In the genomic region with DNA sequence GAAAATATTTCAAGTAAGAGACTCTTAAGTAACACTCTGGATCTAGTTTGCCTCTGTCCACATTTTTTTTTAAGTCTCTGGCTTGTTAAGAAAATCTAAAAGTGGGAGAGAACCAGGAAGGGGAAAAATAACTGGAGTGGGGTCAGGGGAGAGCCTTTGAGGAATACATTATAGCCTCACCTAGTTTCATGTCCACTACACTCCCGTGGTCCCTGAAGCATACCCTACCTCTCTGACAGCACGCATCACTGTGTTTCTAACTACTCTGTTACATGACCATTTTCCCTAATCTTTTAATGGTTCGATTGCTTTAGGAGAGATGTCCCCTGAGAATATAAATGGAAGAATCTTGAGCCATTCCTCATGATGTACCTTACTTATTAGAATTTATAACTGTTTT, we compare ENCODE assay signal across 30 cellular contexts.
"Had no signal": no experiment of that assay in that cellular context is flagged by ENCODE, and none has a peak within 500 bp of the region (broad histone marks: within the 10 kb centered on the region; RNA-seq: fewer than 3 reads in every experiment).

No MANE protein-coding gene starts in this region.

- ATAC-seq: naive thymus-derived CD4-positive, alpha-beta T cell; natural killer cell treated with Interleukin-12 subunit alpha and Interleukin-12 subunit beta and Interleukin-15 and Interleukin-18, amount 100 ng/mL, for 72 hours; psoas muscle; right cardiac atrium; right lobe of liver; stimulated activated memory B cell treated with anti-CD40 and anti-IgM and Interleukin-4, amounts not matched to agents 10 μg/mL and 1 μg/mL and 100 μg/mL, for 72 hours; stimulated activated naive CD8-positive, alpha-beta T cell treated with anti-CD3 and anti-CD28 coated beads, Interleukin-15, amount 100 ng/mL, for 72 hours; stimulated activated naive CD8-positive, alpha-beta T cell treated with anti-CD3 and anti-CD28 coated beads, Interleukin-15, Interleukin-2, amounts not matched to agents 100 U/mL and 50 U/mL, for 24 hours; upper lobe of right lung had no signal

- H3K27me3 Mint-ChIP-seq: natural killer cell treated with Interleukin-12 subunit alpha and Interleukin-12 subunit beta and Interleukin-15 and Interleukin-18, amount 100 ng/mL, for 72 hours; progenitor cell of endocrine pancreas; stimulated activated memory B cell treated with anti-CD40 and anti-IgM and Interleukin-4, amounts not matched to agents 10 μg/mL and 1 μg/mL and 100 μg/mL, for 72 hours had no signal

- H3K27ac Mint-ChIP-seq: naive thymus-derived CD4-positive, alpha-beta T cell; natural killer cell treated with Interleukin-12 subunit alpha and Interleukin-12 subunit beta and Interleukin-15 and Interleukin-18, amount 100 ng/mL, for 72 hours; neural progenitor cell; progenitor cell of endocrine pancreas; stimulated activated memory B cell treated with anti-CD40 and anti-IgM and Interleukin-4, amounts not matched to agents 10 μg/mL and 1 μg/mL and 100 μg/mL, for 72 hours; stimulated activated naive CD8-positive, alpha-beta T cell treated with anti-CD3 and anti-CD28 coated beads, Interleukin-15, amount 100 ng/mL, for 72 hours had no signal

- H3K36me3 Mint-ChIP-seq: naive thymus-derived CD4-positive, alpha-beta T cell; natural killer cell treated with Interleukin-12 subunit alpha and Interleukin-12 subunit beta and Interleukin-15 and Interleukin-18, amount 100 ng/mL, for 72 hours; neural progenitor cell; stimulated activated memory B cell treated with anti-CD40 and anti-IgM and Interleukin-4, amounts not matched to agents 10 μg/mL and 1 μg/mL and 100 μg/mL, for 72 hours had no signal

- H3K27me3 ChIP-seq: neural progenitor cell, ovary, right lobe of liver, sigmoid colon, spleen, suprapubic skin, testis, tibial nerve, upper lobe of right lung, uterus had no signal

- H3K4me1 Mint-ChIP-seq: naive thymus-derived CD4-positive, alpha-beta T cell; neural progenitor cell; stimulated activated memory B cell treated with anti-CD40 and anti-IgM and Interleukin-4, amounts not matched to agents 10 μg/mL and 1 μg/mL and 100 μg/mL, for 72 hours; stimulated activated naive CD8-positive, alpha-beta T cell treated with anti-CD3 and anti-CD28 coated beads, Interleukin-15, amount 100 ng/mL, for 72 hours had no signal

- H3K9me3 ChIP-seq: psoas muscle, right lobe of liver, sigmoid colon, suprapubic skin, testis, upper lobe of right lung, uterus had no signal

- H3K4me3 ChIP-seq: neural progenitor cell, ovary, psoas muscle, right lobe of liver, sigmoid colon, spleen, suprapubic skin, testis, tibial nerve, upper lobe of right lung, uterus had no signal

- H3K4me3 Mint-ChIP-seq: naive thymus-derived CD4-positive, alpha-beta T cell; natural killer cell treated with Interleukin-12 subunit alpha and Interleukin-12 subunit beta and Interleukin-15 and Interleukin-18, amount 100 ng/mL, for 72 hours; neural progenitor cell; stimulated activated memory B cell treated with anti-CD40 and anti-IgM and Interleukin-4, amounts not matched to agents 10 μg/mL and 1 μg/mL and 100 μg/mL, for 72 hours; stimulated activated naive CD8-positive, alpha-beta T cell treated with anti-CD3 and anti-CD28 coated beads, Interleukin-15, amount 100 ng/mL, for 72 hours had no signal

- H3K27ac ChIP-seq: neural progenitor cell, ovary, parathyroid adenoma, psoas muscle, right lobe of liver, sigmoid colon, spleen, suprapubic skin, testis, tibial nerve, upper lobe of right lung, uterus had no signal

- H3K36me3 ChIP-seq: neural progenitor cell, ovary, right lobe of liver, sigmoid colon, spleen, suprapubic skin, tibial nerve, upper lobe of right lung, uterus had no signal

- DNase-seq: naive thymus-derived CD4-positive, alpha-beta T cell; occipital lobe; ovary; posterior cingulate gyrus; psoas muscle; right cardiac atrium; right lobe of liver; sigmoid colon; small intestine; spleen; stimulated activated CD4-positive, alpha-beta T cell treated with anti-CD3 and anti-CD28 coated beads, Interleukin-12 subunit alpha, Interleukin-12 subunit beta, amount 100 ng/mL, for 4 hours; stimulated activated CD4-positive, alpha-beta T cell treated with anti-CD3 and anti-CD28 coated beads, Interleukin-1b, Interleukin-23, amount 100 ng/mL, for 48 hours; stimulated activated CD4-positive, alpha-beta T cell treated with anti-CD3 and anti-CD28 coated beads, Interleukin-4, amount 100 ng/mL, for 1 hour; stimulated activated CD4-positive, alpha-beta T cell treated with anti-CD3 and anti-CD28 coated beads, Interleukin-4, amount 100 ng/mL, for 4 hours; stimulated activated CD8-positive, alpha-beta memory T cell treated with anti-CD3 and anti-CD28 coated beads, Interleukin-4, amount 100 ng/mL, for 48 hours; stimulated activated naive CD4-positive, alpha-beta T cell; stimulated activated naive CD8-positive, alpha-beta T cell treated with anti-CD3 and anti-CD28 coated beads, Interleukin-15, amount 100 ng/mL, for 72 hours; stimulated activated naive CD8-positive, alpha-beta T cell treated with anti-CD3 and anti-CD28 coated beads, Interleukin-15, Interleukin-2, amounts not matched to agents 100 U/mL and 50 U/mL, for 24 hours; substantia nigra; testis; trophoblast cell; upper lobe of right lung; uterus had no signal

- H3K9me3 Mint-ChIP-seq: naive thymus-derived CD4-positive, alpha-beta T cell; natural killer cell treated with Interleukin-12 subunit alpha and Interleukin-12 subunit beta and Interleukin-15 and Interleukin-18, amount 100 ng/mL, for 72 hours; stimulated activated memory B cell treated with anti-CD40 and anti-IgM and Interleukin-4, amounts not matched to agents 10 μg/mL and 1 μg/mL and 100 μg/mL, for 72 hours; stimulated activated naive CD8-positive, alpha-beta T cell treated with anti-CD3 and anti-CD28 coated beads, Interleukin-15, amount 100 ng/mL, for 72 hours had no signal

- H3K4me1 ChIP-seq: neural progenitor cell, parathyroid adenoma, psoas muscle, right lobe of liver, sigmoid colon, spleen, suprapubic skin, tibial nerve, upper lobe of right lung, uterus had no signal
